In genomic region chr4:3605491-3605890, GRCh38 we compare ENCODE assay signal across 30 cellular contexts.
"Had no signal": no experiment of that assay in that cellular context is flagged by ENCODE, and none has a peak within 500 bp of the region (broad histone marks: within the 10 kb centered on the region; RNA-seq: fewer than 3 reads in every experiment).

No MANE protein-coding gene starts in this region.

- H3K4me1 ChIP-seq: ascending aorta, breast epithelium, esophagus muscularis mucosa, foreskin keratinocyte, gastrocnemius medialis, heart left ventricle had no signal

- H3K9me3 ChIP-seq: ascending aorta, gastrocnemius medialis had no signal

- H3K36me3 Mint-ChIP-seq: activated naive CD8-positive, alpha-beta T cell; brain had no signal

- H3K36me3 ChIP-seq: ascending aorta, breast epithelium, cardiac muscle cell, esophagus muscularis mucosa, gastrocnemius medialis, heart left ventricle had no signal

- DNase-seq: activated CD4-positive, alpha-beta T cell treated with anti-CD3 and anti-CD28 coated beads for 36 hours; activated CD4-positive, alpha-beta T cell treated with anti-CD3 and anti-CD28 coated beads, Interleukin-2, amount 50 U/mL, for 1 hour; activated CD4-positive, alpha-beta T cell treated with anti-CD3 and anti-CD28 coated beads, Interleukin-2, amount 50 U/mL, for 48 hours; activated CD4-positive, CD25-positive, alpha-beta regulatory T cell; activated CD4-positive, CD25-positive, alpha-beta regulatory T cell treated with anti-CD3 and anti-CD28 coated beads, Interleukin-2, amount 50 U/mL, for 72 hours; activated CD8-positive, alpha-beta memory T cell treated with anti-CD3 and anti-CD28 coated beads for 24 hours; activated CD8-positive, alpha-beta T cell treated with anti-CD3 and anti-CD28 coated beads for 36 hours; activated gamma-delta T cell treated with Interleukin-2 at 50 U/mL for 16 hours; activated naive CD4-positive, alpha-beta T cell treated with anti-CD3 and anti-CD28 coated beads, Interleukin-2, amount 50 U/mL, for 16 hours; activated naive CD4-positive, alpha-beta T cell treated with Interleukin-2 at 50 U/mL for 16 hours; activated T-cell treated with anti-CD3 and anti-CD28 coated beads, Interleukin-2, amount 50 U/mL, for 48 hours; central memory CD4-positive, alpha-beta T cell; cortex of kidney; dermis blood vessel endothelial cell; effector CD4-positive, alpha-beta T cell; effector memory CD8-positive, alpha-beta T cell; erythroblast; foreskin keratinocyte; gastrocnemius medialis; glutamatergic neuron; heart left ventricle; T-helper 2 cell had no signal

- H3K27ac Mint-ChIP-seq: activated CD4-positive, alpha-beta T cell treated with anti-CD3 and anti-CD28 coated beads for 36 hours; activated CD8-positive, alpha-beta T cell treated with anti-CD3 and anti-CD28 coated beads for 36 hours; activated naive CD8-positive, alpha-beta T cell; activated T-helper 1 cell treated with anti-CD3 and anti-CD28 coated beads, Interleukin-12 subunit alpha, Interleukin-12 subunit beta, Interleukin-2, Interleukin-4 antibody, amounts not matched to agents 30 ng/mL and 10 ng/mL and 1 ng/mL, durations not matched to agents 14 hours and 24 hours and 36 hours; activated T-helper 2 cell treated with anti-CD3 and anti-CD28 coated beads, Interferon-gamma antibody, Interleukin-2, Interleukin-4, amounts not matched to agents 10 μg/mL and 5 μg/mL and 100 μg/mL, durations not matched to agents 14 hours and 24 hours and 36 hours; brain; effector memory CD8-positive, alpha-beta T cell had no signal

- H3K4me3 ChIP-seq: ascending aorta, breast epithelium, cardiac muscle cell, esophagus muscularis mucosa, gastrocnemius medialis, heart left ventricle had no signal

- H3K4me3 Mint-ChIP-seq: activated CD4-positive, alpha-beta T cell treated with anti-CD3 and anti-CD28 coated beads for 36 hours; activated CD8-positive, alpha-beta T cell treated with anti-CD3 and anti-CD28 coated beads for 36 hours; activated naive CD8-positive, alpha-beta T cell; activated T-helper 1 cell treated with anti-CD3 and anti-CD28 coated beads, Interleukin-12 subunit alpha, Interleukin-12 subunit beta, Interleukin-2, Interleukin-4 antibody, amounts not matched to agents 30 ng/mL and 10 ng/mL and 1 ng/mL, durations not matched to agents 14 hours and 24 hours and 36 hours; brain; effector memory CD8-positive, alpha-beta T cell had no signal

- H3K27ac ChIP-seq: ascending aorta, breast epithelium, cardiac muscle cell, esophagus muscularis mucosa, foreskin keratinocyte, gastrocnemius medialis, heart left ventricle had no signal

- ATAC-seq: activated CD4-positive, alpha-beta T cell treated with anti-CD3 and anti-CD28 coated beads for 36 hours; activated CD8-positive, alpha-beta T cell treated with anti-CD3 and anti-CD28 coated beads for 36 hours; effector memory CD8-positive, alpha-beta T cell; foreskin keratinocyte; gastrocnemius medialis; heart left ventricle had no signal

- H3K27me3 Mint-ChIP-seq: activated CD4-positive, alpha-beta T cell treated with anti-CD3 and anti-CD28 coated beads for 36 hours; activated CD8-positive, alpha-beta T cell treated with anti-CD3 and anti-CD28 coated beads for 36 hours; activated naive CD8-positive, alpha-beta T cell had no signal

- H3K27me3 ChIP-seq: ascending aorta, cardiac muscle cell, foreskin keratinocyte had no signal

- H3K4me1 Mint-ChIP-seq: activated CD4-positive, alpha-beta T cell treated with anti-CD3 and anti-CD28 coated beads for 36 hours had no signal
